In genomic region chr4:101994247-101994775, GRCh38 we compare ENCODE assay signal across 25 cellular contexts.
"Had no signal": no experiment of that assay in that cellular context is flagged by ENCODE, and none has a peak within 500 bp of the region (broad histone marks: within the 10 kb centered on the region; RNA-seq: fewer than 3 reads in every experiment).

No MANE protein-coding gene starts in this region.

- H3K27ac Mint-ChIP-seq: activated CD4-positive, alpha-beta T cell treated with anti-CD3 and anti-CD28 coated beads for 36 hours; activated naive CD8-positive, alpha-beta T cell treated with anti-CD3 and anti-CD28 coated beads for 36 hours; naive thymus-derived CD4-positive, alpha-beta T cell; neural progenitor cell; progenitor cell of endocrine pancreas; T-helper 1 cell treated with Interleukin-12 subunit alpha and Interleukin-12 subunit beta and Interleukin-4 antibody, amounts not matched to agents 30 μg/mL and 1 μg/mL, for 36 hours; WTC11 had no signal

- H3K9ac ChIP-seq: neural progenitor cell had no signal

- H3K36me3 Mint-ChIP-seq: activated naive CD8-positive, alpha-beta T cell treated with anti-CD3 and anti-CD28 coated beads for 36 hours; naive thymus-derived CD4-positive, alpha-beta T cell; neural progenitor cell; WTC11 had no signal

- H3K36me3 ChIP-seq: colonic mucosa, esophagus squamous epithelium, gastroesophageal sphincter, neural progenitor cell, upper lobe of left lung had no signal

- DNase-seq: activated CD4-positive, alpha-beta T cell treated with anti-CD3 and anti-CD28 coated beads for 36 hours; activated CD4-positive, alpha-beta T cell treated with anti-CD3 and anti-CD28 coated beads, Interleukin-2, amount 50 U/mL, for 4 hours; activated CD8-positive, alpha-beta memory T cell treated with anti-CD3 and anti-CD28 coated beads for 24 hours; activated CD8-positive, alpha-beta memory T cell treated with anti-CD3 and anti-CD28 coated beads, Interleukin-2, amount 50 U/mL, for 4 hours; activated naive CD4-positive, alpha-beta T cell treated with Interleukin-2 at 50 U/mL for 16 hours; activated naive CD8-positive, alpha-beta T cell treated with anti-CD3 and anti-CD28 coated beads for 36 hours; activated T-cell treated with anti-CD3 and anti-CD28 coated beads, Interleukin-2, amount 50 U/mL, for 48 hours; colonic mucosa; dorsolateral prefrontal cortex; esophagus squamous epithelium; head of caudate nucleus; islet precursor cell; left cardiac atrium; naive thymus-derived CD4-positive, alpha-beta T cell; retina; stimulated activated CD4-positive, alpha-beta T cell treated with anti-CD3 and anti-CD28 coated beads, Interleukin-2, amount 100 ng/mL, for 48 hours; stimulated activated CD8-positive, alpha-beta memory T cell treated with anti-CD3 and anti-CD28 coated beads, Interleukin-4, amount 100 ng/mL, for 48 hours; stimulated activated naive CD4-positive, alpha-beta T cell treated with Interleukin-2 at 50 U/mL for 16 hours; T1000; upper lobe of left lung had no signal

- H3K27ac ChIP-seq: colonic mucosa, gastroesophageal sphincter, neural progenitor cell, upper lobe of left lung had no signal

- H3K4me2 ChIP-seq: neural progenitor cell had no signal

- H3K27me3 Mint-ChIP-seq: progenitor cell of endocrine pancreas had no signal

- H3K4me1 Mint-ChIP-seq: activated CD4-positive, alpha-beta T cell treated with anti-CD3 and anti-CD28 coated beads for 36 hours; naive thymus-derived CD4-positive, alpha-beta T cell; neural progenitor cell; WTC11 had no signal

- H3K9me3 ChIP-seq: colonic mucosa, esophagus squamous epithelium, gastroesophageal sphincter had no signal

- H3K4me3 ChIP-seq: colonic mucosa, dorsolateral prefrontal cortex, esophagus squamous epithelium, gastroesophageal sphincter, neural progenitor cell, upper lobe of left lung had no signal

- H3K27me3 ChIP-seq: colonic mucosa, dorsolateral prefrontal cortex, esophagus squamous epithelium, gastroesophageal sphincter, neural progenitor cell, upper lobe of left lung had no signal

- H2AFZ ChIP-seq: neural progenitor cell had no signal

- H3K4me3 Mint-ChIP-seq: activated CD4-positive, alpha-beta T cell treated with anti-CD3 and anti-CD28 coated beads for 36 hours; activated naive CD8-positive, alpha-beta T cell treated with anti-CD3 and anti-CD28 coated beads for 36 hours; naive thymus-derived CD4-positive, alpha-beta T cell; neural progenitor cell; T-helper 1 cell treated with Interleukin-12 subunit alpha and Interleukin-12 subunit beta and Interleukin-4 antibody, amounts not matched to agents 30 μg/mL and 1 μg/mL, for 36 hours; WTC11 had no signal

- H3K4me1 ChIP-seq: colonic mucosa, neural progenitor cell, upper lobe of left lung had no signal

- ATAC-seq: activated CD4-positive, alpha-beta T cell treated with anti-CD3 and anti-CD28 coated beads for 36 hours; gastroesophageal sphincter; naive thymus-derived CD4-positive, alpha-beta T cell; WTC11 had no signal

- H3K9me3 Mint-ChIP-seq: T-helper 1 cell treated with Interleukin-12 subunit alpha and Interleukin-12 subunit beta and Interleukin-4 antibody, amounts not matched to agents 30 μg/mL and 1 μg/mL, for 36 hours had no signal
